8 cellular contexts compared by ENCODE assay signal in the genomic region with DNA sequence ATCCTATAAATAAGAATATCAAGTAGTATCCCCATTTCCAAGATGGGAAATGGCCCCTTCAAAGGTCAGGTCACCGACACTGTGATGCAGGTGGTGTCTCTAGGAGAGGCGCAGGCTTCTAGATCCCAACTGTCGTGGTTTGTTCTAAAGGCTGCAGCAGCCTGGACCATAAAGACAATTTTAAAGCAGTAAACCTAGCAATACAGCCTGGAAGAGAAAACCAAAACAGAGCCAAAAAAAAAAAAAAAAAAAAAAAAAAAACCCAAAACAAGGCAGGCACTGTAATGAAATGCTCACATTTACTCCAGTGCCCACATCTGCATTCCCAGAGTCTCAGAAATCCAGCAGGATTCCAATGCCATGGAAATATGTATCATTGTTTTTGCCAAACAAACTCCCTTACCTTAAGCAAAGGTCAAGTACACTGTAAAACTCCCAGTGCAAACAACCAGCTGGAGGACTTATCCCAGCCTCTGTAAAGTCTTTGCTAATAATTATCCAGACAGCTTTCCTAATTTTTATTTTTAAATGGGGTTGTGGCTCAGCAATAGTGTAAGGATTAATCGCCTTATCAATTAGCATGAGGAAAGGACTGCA.
DNase-seq lines count a peak whose midpoint lies in the region; ATAC-seq and TF ChIP-seq lines count a peak whose summit lies in the region.

No MANE protein-coding gene starts in this region.

- H2AK5ac ChIP-seq in mesendoderm (ENCODE audit: low read length), result no peak overlapping the region

- H3K4me3 ChIP-seq in muscle layer of colon (ENCODE audit: low read depth in 1 of 2, low read length in 2 of 2) (peak overlapping the region in 1 of 2 donors; percentile 53), mesendoderm (ENCODE audit: low read length) (no peak overlapping the region)

- H3K79me1 ChIP-seq in mesendoderm (ENCODE audit: low read length), result no peaks in the 10 kb centered on the region

- no peak overlapping the region for H3K23ac ChIP-seq in mesendoderm (ENCODE audit: low read length)

- no peak overlapping the region for H3K4ac ChIP-seq in mesendoderm (ENCODE audit: low read depth, low read length)

- H3K56ac ChIP-seq in mesendoderm (ENCODE audit: low read length), result no peak overlapping the region

- no peak overlapping the region for H4K5ac ChIP-seq in mesendoderm (ENCODE audit: low read length)

- H3K27ac Mint-ChIP-seq in chondrocyte (ENCODE audit: unreplicated experiment), result peak overlapping the region; percentile 75

- H3K79me2 ChIP-seq in mesendoderm (ENCODE audit: control insufficient read depth, insufficient read depth, low read length), result no peaks in the 10 kb centered on the region

- WGBS in mesendoderm (ENCODE audit: extremely low coverage, insufficient coverage, low lambda C conversion rate), result no CpG with 5 or more reads among the region's 4 CpGs

- peak; percentile 8 for ATAC-seq in Right ventricle myocardium inferior
- no peak for ATAC-seq in GM19023 (IDR thresholded peaks at IDR 0.05; ENCODE audit: unreplicated experiment)

- H3K4me3 Mint-ChIP-seq in chondrocyte (ENCODE audit: unreplicated experiment), result no peak overlapping the region

- no peak overlapping the region for H3K4me2 ChIP-seq in mesendoderm (ENCODE audit: low read length)

- peaks cover 34% of the 10 kb centered on the region for H3K4me1 ChIP-seq in muscle layer of colon (ENCODE audit: insufficient read depth, low read length)
- no peaks in the 10 kb centered on the region for H3K4me1 ChIP-seq in mesendoderm (ENCODE audit: control insufficient read depth, low read depth, low read length)

- H3K18ac ChIP-seq in mesendoderm (ENCODE audit: low read length), result no peak overlapping the region

- intact Hi-C loops in Right ventricle myocardium inferior (cut with DNase I) (loop anchor here (10.0 kb wide), 1 partner anchor 98 kb away; a partner anchor contains a TSS), cardiac septum (cut with DNase I) (no loop called here)

- H3K27me3 ChIP-seq in muscle layer of colon (ENCODE audit: control insufficient read depth in 1 of 2, insufficient read depth in 2 of 2, low read length in 2 of 2), result no peaks in the 10 kb centered on the region
- no peaks in the 10 kb centered on the region for H3K27me3 ChIP-seq in mesendoderm (ENCODE audit: insufficient read depth, low read length, poor library complexity)

- H4K8ac ChIP-seq in mesendoderm (ENCODE audit: low read depth, low read length), result no peak overlapping the region

- H3K9ac ChIP-seq in muscle layer of colon (ENCODE audit: low read length), result no peak overlapping the region
- no peak overlapping the region for H3K9ac ChIP-seq in mesendoderm (ENCODE audit: low read length)

- H2BK5ac ChIP-seq in mesendoderm (ENCODE audit: low read length), result no peak overlapping the region

- no peaks in the 10 kb centered on the region for H3K9me3 Mint-ChIP-seq in chondrocyte (ENCODE audit: low read depth)

- H3K4me1 Mint-ChIP-seq in chondrocyte (ENCODE audit: low read depth), result peaks cover 26% of the 10 kb centered on the region

- peak overlapping the region; percentile 83 for H3K27ac ChIP-seq in muscle layer of colon (ENCODE audit: low read depth, low read length)
- H3K27ac ChIP-seq in mesendoderm (ENCODE audit: low read depth, low read length), result no peak overlapping the region

- no peaks in the 10 kb centered on the region for H3K27me3 Mint-ChIP-seq in chondrocyte (ENCODE audit: low read depth)

- H2BK120ac ChIP-seq in mesendoderm (ENCODE audit: low read depth, low read length), result no peak overlapping the region

- no peak for TF ChIP-seq CTCF in chondrocyte (IDR thresholded peaks at IDR 0.05)

- H3K36me3 ChIP-seq in muscle layer of colon (ENCODE audit: insufficient read depth, low read length) (no peaks in the 10 kb centered on the region), mesendoderm (ENCODE audit: control insufficient read depth, insufficient read depth, low read length) (no peaks in the 10 kb centered on the region)

- H3K36me3 Mint-ChIP-seq in chondrocyte (ENCODE audit: low read depth), result peaks cover 3% of the 10 kb centered on the region

- no peaks in the 10 kb centered on the region for H3K9me3 ChIP-seq in muscle layer of colon (ENCODE audit: low read length)

- DNase-seq in Right ventricle myocardium inferior (ENCODE audit: missing footprints) (no peak), cardiac septum (ENCODE audit: low spot score) (no peak), chondrocyte (ENCODE audit: low spot score) (no peak), HCEC 1CT (no peak), mesendoderm (no peak), globus pallidus (ENCODE audit: low spot score) (no peak)

- no peak overlapping the region for H2BK15ac ChIP-seq in mesendoderm (replicated peaks; ENCODE audit: low read depth)
